In the genomic region with DNA sequence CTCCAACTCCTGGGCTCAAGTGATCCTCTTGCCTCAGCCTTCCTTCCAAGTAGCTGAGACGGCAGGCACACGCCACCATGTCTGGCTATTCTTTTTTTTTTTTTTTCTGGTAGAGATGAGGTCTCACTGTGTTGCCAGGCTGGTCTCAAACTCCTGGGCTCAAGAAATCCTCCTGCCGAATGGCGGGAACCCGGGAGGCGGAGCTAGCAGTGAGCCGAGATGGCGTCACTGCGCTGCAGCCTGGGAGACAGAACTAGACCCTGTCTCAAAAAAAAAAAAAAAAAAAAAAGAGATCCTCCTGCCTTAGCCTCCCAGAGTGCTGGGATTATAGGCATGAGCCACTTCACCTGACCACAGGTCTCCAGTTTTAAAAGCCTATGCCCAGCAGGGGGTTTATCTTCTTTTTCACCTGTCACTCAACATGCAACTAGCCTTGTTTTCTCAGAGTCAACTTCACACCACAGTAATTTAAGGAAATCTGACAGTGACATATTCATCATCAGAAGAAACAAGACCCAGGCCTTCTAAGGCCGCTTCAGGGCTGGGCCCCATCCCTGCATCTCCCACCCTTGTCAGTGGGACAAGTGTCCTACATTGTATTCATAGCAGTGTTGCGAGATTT, we compare ENCODE assay signal across 25 cellular contexts.
"Had no signal": no experiment of that assay in that cellular context is flagged by ENCODE, and none has a peak within 500 bp of the region (broad histone marks: within the 10 kb centered on the region; RNA-seq: fewer than 3 reads in every experiment).

No MANE protein-coding gene starts in this region.

- DNase-seq: activated B cell treated with CpG ODN at 0.5 μM for 24 hours; activated CD4-positive, alpha-beta T cell treated with anti-CD3 and anti-CD28 coated beads for 1 hour; activated CD4-positive, alpha-beta T cell treated with anti-CD3 and anti-CD28 coated beads, Interleukin-2, amount 10 ng/mL, durations not matched to agents 24 days and 14 days; activated CD4-positive, alpha-beta T cell treated with anti-CD3 and anti-CD28 coated beads, Interleukin-2, amount 50 U/mL, for 48 hours; activated CD8-positive, alpha-beta memory T cell treated with anti-CD3 and anti-CD28 coated beads for 24 hours; activated effector memory CD4-positive, alpha-beta T cell treated with anti-CD3 and anti-CD28 coated beads, Interleukin-2, amount 50 U/mL, for 16 hours; activated naive CD4-positive, alpha-beta T cell treated with Interleukin-2 at 50 U/mL for 16 hours; activated naive CD8-positive, alpha-beta T cell treated with anti-CD3 and anti-CD28 coated beads, Interleukin-2, amount 50 U/mL, for 24 hours; activated T-cell treated with anti-CD3 and anti-CD28 coated beads, Interleukin-2, amount 50 U/mL, for 4 hours; amniotic stem cell; MM.1S; NCI-H1105; NCI-H1694; NCI-H2081; NCI-H345; NCI-H524; PC-9; SHP77 treated with DMSO at 0.1 percent for 48 hours; T-helper 9 cell had no signal

- H3K27ac ChIP-seq: ascending aorta, body of pancreas, KMS-11, PC-9 had no signal

- H3K27me3 Mint-ChIP-seq: activated B cell treated with CpG ODN at 0.5 μM for 24 hours; activated CD4-positive, alpha-beta T cell treated with anti-CD3 and anti-CD28 coated beads, Interleukin-2, amount 10 ng/mL, durations not matched to agents 24 days and 14 days; activated naive CD8-positive, alpha-beta T cell treated with anti-CD3 and anti-CD28 coated beads, Interleukin-2, amount 50 U/mL, for 24 hours; central memory CD8-positive, alpha-beta T cell had no signal

- H3K9me3 Mint-ChIP-seq: central memory CD8-positive, alpha-beta T cell had no signal

- H3K4me1 Mint-ChIP-seq: central memory CD8-positive, alpha-beta T cell had no signal

- H3K27ac Mint-ChIP-seq: activated B cell treated with CpG ODN at 0.5 μM for 24 hours; activated CD4-positive, alpha-beta T cell treated with anti-CD3 and anti-CD28 coated beads, Interleukin-2, amount 10 ng/mL, durations not matched to agents 24 days and 14 days; activated naive CD4-positive, alpha-beta T cell treated with anti-CD3 and anti-CD28 coated beads, Interleukin-2, amount 50 U/mL, for 72 hours; activated naive CD8-positive, alpha-beta T cell treated with anti-CD3 and anti-CD28 coated beads, Interleukin-2, amount 50 U/mL, for 24 hours; T-helper 1 cell treated with Interleukin-12 subunit alpha and Interleukin-12 subunit beta and Interleukin-4 antibody, amounts not matched to agents 30 μg/mL and 1 μg/mL, for 36 hours had no signal

- ATAC-seq: activated naive CD8-positive, alpha-beta T cell treated with anti-CD3 and anti-CD28 coated beads, Interleukin-2, amount 50 U/mL, for 24 hours; activated T-cell treated with anti-CD3 and anti-CD28 coated beads, Interleukin-2, amount 50 U/mL, for 4 hours; body of pancreas had no signal

- H3K4me3 Mint-ChIP-seq: activated B cell treated with CpG ODN at 0.5 μM for 24 hours; activated CD4-positive, alpha-beta T cell treated with anti-CD3 and anti-CD28 coated beads, Interleukin-2, amount 10 ng/mL, durations not matched to agents 24 days and 14 days; activated naive CD8-positive, alpha-beta T cell treated with anti-CD3 and anti-CD28 coated beads, Interleukin-2, amount 50 U/mL, for 24 hours; activated T-cell treated with anti-CD3 and anti-CD28 coated beads, Interleukin-2, amount 50 U/mL, for 4 hours; central memory CD8-positive, alpha-beta T cell; T-helper 1 cell treated with Interleukin-12 subunit alpha and Interleukin-12 subunit beta and Interleukin-4 antibody, amounts not matched to agents 30 μg/mL and 1 μg/mL, for 36 hours had no signal

- H3K9me3 ChIP-seq: ascending aorta, body of pancreas had no signal

- H3K36me3 ChIP-seq: ascending aorta had no signal
